In the genomic region with DNA sequence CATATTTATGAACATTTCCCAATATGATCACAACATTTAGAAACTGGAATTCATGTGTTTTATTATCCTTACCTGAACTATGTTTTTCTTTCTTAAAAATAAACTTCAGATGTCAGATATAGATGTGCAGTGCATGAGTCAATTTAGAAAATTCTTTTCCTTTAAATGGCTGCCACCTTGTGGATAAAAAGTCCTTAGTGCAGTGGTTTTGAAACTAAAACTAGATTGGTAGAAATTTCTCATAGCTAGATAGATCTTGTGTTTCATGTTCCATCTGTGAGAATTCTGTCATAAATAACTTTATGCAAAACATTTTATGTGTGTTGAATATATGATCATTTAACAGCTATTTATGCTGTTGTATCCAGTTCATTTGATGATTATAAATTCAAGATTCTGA, we compare ENCODE assay signal across 8 cellular contexts.
DNase-seq lines count a peak whose midpoint lies in the region; ATAC-seq and TF ChIP-seq lines count a peak whose summit lies in the region.

No MANE protein-coding gene starts in this region.

- no peak for DNase-seq in CD14-positive monocyte (ENCODE audit: low spot score)
- DNase-seq in NCI-H1694 (lab: John Stamatoyannopoulos, UW), result peak; percentile 40
- DNase-seq in astrocyte of the cerebellum (ENCODE audit: low read depth), result peak; percentile 16
- DNase-seq in kidney tubule cell (ENCODE audit: low spot score), result peak; percentile 50
- DNase-seq in stimulated activated CD4-positive, alpha-beta T cell treated with anti-CD3 and anti-CD28 coated beads, Interleukin-4, amount 100 ng/mL, for 24 hours, result no peak
- no peak for DNase-seq in putamen (ENCODE audit: low spot score)

- H3K27me3 Mint-ChIP-seq in CD14-positive monocyte (ENCODE audit: low read depth in 3 of 3), result peaks cover 3 to 5% (median 3%) of the 10 kb centered on the region in 3 donors

- ATAC-seq in GM18519 (IDR thresholded peaks at IDR 0.05; ENCODE audit: low FRiP score, unreplicated experiment), result peak; percentile 84
- peak; percentile 85 for ATAC-seq in HG02884 (IDR thresholded peaks at IDR 0.05; ENCODE audit: unreplicated experiment)

- in situ Hi-C loops in astrocyte of the cerebellum (cut with HindIII; ENCODE audit: low sequenced_read_pairs), result no loop called here

- intact Hi-C loops in CD14-positive monocyte (cut with micrococcal nuclease), result no loop called here

- no peak overlapping the region for H3K4me3 ChIP-seq in astrocyte of the cerebellum (ENCODE audit: low read depth, low read length)

- H3K4me1 Mint-ChIP-seq in CD14-positive monocyte, result no peaks in the 10 kb centered on the region

- H3K27ac Mint-ChIP-seq in CD14-positive monocyte, result no peak overlapping the region

- H3K36me3 Mint-ChIP-seq in CD14-positive monocyte, result no peaks in the 10 kb centered on the region

- no peak overlapping the region for H3K4me3 Mint-ChIP-seq in CD14-positive monocyte

- TF ChIP-seq CTCF in CD14-positive monocyte (IDR thresholded peaks at IDR 0.05), result peak; percentile 29
- TF ChIP-seq CTCF in astrocyte of the cerebellum (IDR thresholded peaks at IDR 0.05; ENCODE audit: low read depth, low read length, missing control alignments), result peak; percentile 22

- no peaks in the 10 kb centered on the region for H3K9me3 Mint-ChIP-seq in CD14-positive monocyte

Comparison
In these comparisons a context has a peak if more than half of its experiments do, and no peak if none do; other contexts are left out.
1. DNase-seq: peak in NCI-H1694 (single experiment), astrocyte of the cerebellum (single experiment) and kidney tubule cell (single experiment); none in CD14-positive monocyte (single experiment), stimulated activated CD4-positive, alpha-beta T cell treated with anti-CD3 and anti-CD28 coated beads, Interleukin-4, amount 100 ng/mL, for 24 hours (single experiment) and putamen (single experiment).